Comparison of ENCODE assay signal across 16 cellular contexts in the genomic region with DNA sequence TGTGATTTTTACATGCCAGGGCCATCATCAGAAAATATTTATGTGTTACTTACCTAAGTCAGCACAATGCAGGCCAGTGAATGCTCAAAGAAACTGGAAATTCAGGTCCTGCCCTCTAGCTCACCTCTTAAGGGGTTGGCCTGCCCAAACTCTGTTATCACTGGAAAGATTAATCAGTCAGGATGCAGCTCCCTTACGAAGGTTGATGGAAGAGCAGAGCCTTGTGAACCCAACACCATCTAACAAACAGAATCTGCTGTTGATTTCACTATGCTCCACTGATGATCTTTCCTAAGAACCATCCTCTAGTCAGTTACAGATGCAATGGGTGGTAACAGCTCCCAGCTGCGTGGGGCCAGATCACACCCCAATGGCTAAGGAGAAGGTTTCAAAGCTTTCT. TPM values are rescaled to one million over a fixed set of nuclear protein-coding genes. Genes with fewer than 3 reads are reported as not detected.
DNase-seq lines count a peak whose midpoint lies in the region; ATAC-seq and TF ChIP-seq lines count a peak whose summit lies in the region.
"Had no signal": no experiment of that assay in that cellular context is flagged by ENCODE, and none has a peak within 500 bp of the region (broad histone marks: within the 10 kb centered on the region; RNA-seq: fewer than 3 reads in every experiment).

No MANE protein-coding gene starts in this region.

- no peak overlapping the region for H3K4me3 Mint-ChIP-seq in brain
- no peak overlapping the region for H3K4me3 Mint-ChIP-seq in progenitor cell of endocrine pancreas (ENCODE audit: low read depth)
- H3K4me3 Mint-ChIP-seq: B cell; CD4-positive, alpha-beta T cell; GM23338; H9; IgD-negative memory B cell had no signal

- H3K36me3 Mint-ChIP-seq in brain (peaks cover 5% of the 10 kb centered on the region), progenitor cell of endocrine pancreas (ENCODE audit: insufficient read depth) (no peaks in the 10 kb centered on the region)
- H3K36me3 Mint-ChIP-seq: IgD-negative memory B cell had no signal

- peak; percentile 47 for DNase-seq in ELF-1 (ENCODE audit: low read depth, low spot score)
- peak; percentile 21 for DNase-seq in NCI-H510A (lab: John Stamatoyannopoulos, UW)
- no peak for DNase-seq in progenitor cell of endocrine pancreas (ENCODE audit: low spot score, unreplicated experiment)
- no peak for DNase-seq in COR-L47 (lab: John Stamatoyannopoulos, UW)
- DNase-seq in amniotic stem cell (lab: John Stamatoyannopoulos, UW): no peak
- DNase-seq: C1 segment of cervical spinal cord; CD4-positive, alpha-beta T cell; DMS153; H9 had no signal

- no peak for ATAC-seq in HG03108 (IDR thresholded peaks at IDR 0.05; ENCODE audit: unreplicated experiment)
- ATAC-seq: GM12878, GM23338 had no signal

- H3K27me3 Mint-ChIP-seq in brain (no peaks in the 10 kb centered on the region), progenitor cell of endocrine pancreas (no peaks in the 10 kb centered on the region)

- H3K9me3 Mint-ChIP-seq in brain (peaks cover 0 to 9% (median 4%) of the 10 kb centered on the region in 5 experiments), progenitor cell of endocrine pancreas (ENCODE audit: low read depth) (no peaks in the 10 kb centered on the region)

- TF ChIP-seq CTCF in brain (conservative IDR thresholded peaks at IDR 0.05) (no peak), progenitor cell of endocrine pancreas (IDR thresholded peaks at IDR 0.05; ENCODE audit: unreplicated experiment) (no peak)

- H3K27ac Mint-ChIP-seq in brain (peak overlapping the region in 3 of 5 experiments; percentile 46 to 72 (median 65)), progenitor cell of endocrine pancreas (peak overlapping the region; percentile 1)
- H3K27ac Mint-ChIP-seq: B cell; CD4-positive, alpha-beta T cell; GM23338; H9; IgD-negative memory B cell had no signal

- H3K4me1 Mint-ChIP-seq in brain (peaks cover 52% of the 10 kb centered on the region), progenitor cell of endocrine pancreas (ENCODE audit: low read depth) (peaks cover 60% of the 10 kb centered on the region)
- H3K4me1 Mint-ChIP-seq: IgD-negative memory B cell had no signal

RNA-seq across cellular contexts. Expression of a gene that starts 38.2 kb away (rescaled TPM):
- 14.3 TPM for polyA plus RNA-seq in brain (ENCODE audit: insufficient read depth, low read depth, low replicate concordance)
- total RNA-seq in progenitor cell of endocrine pancreas: 146 and 154 TPM in 2 replicates
- total RNA-seq: B cell; CD4-positive, alpha-beta T cell; HT-29 had no signal
- polyA plus RNA-seq: IgD-negative memory B cell had no signal

Comparison
In these comparisons a context has a peak if more than half of its experiments do, and no peak if none do; other contexts are left out.
1. DNase-seq: peak in ELF-1 (single experiment) and NCI-H510A (single experiment); none in progenitor cell of endocrine pancreas (single experiment), COR-L47 (single experiment) and amniotic stem cell (single experiment).